In genomic region chr15:77737238-77738037, GRCh38 we compare ENCODE assay signal across 1 cellular context.
A peak's percentile ranks its signal among the peaks of the same experiment; 100 is the strongest.
TF ChIP-seq lines count a peak whose summit lies in the region.

No MANE protein-coding gene starts in this region.

TF ChIP-seq in K562, 482 proteins besides CTCF, POLR2A, EP300 and RAD21 (continued from another document and continues in another):
- TF ChIP-seq, protein P1, sequence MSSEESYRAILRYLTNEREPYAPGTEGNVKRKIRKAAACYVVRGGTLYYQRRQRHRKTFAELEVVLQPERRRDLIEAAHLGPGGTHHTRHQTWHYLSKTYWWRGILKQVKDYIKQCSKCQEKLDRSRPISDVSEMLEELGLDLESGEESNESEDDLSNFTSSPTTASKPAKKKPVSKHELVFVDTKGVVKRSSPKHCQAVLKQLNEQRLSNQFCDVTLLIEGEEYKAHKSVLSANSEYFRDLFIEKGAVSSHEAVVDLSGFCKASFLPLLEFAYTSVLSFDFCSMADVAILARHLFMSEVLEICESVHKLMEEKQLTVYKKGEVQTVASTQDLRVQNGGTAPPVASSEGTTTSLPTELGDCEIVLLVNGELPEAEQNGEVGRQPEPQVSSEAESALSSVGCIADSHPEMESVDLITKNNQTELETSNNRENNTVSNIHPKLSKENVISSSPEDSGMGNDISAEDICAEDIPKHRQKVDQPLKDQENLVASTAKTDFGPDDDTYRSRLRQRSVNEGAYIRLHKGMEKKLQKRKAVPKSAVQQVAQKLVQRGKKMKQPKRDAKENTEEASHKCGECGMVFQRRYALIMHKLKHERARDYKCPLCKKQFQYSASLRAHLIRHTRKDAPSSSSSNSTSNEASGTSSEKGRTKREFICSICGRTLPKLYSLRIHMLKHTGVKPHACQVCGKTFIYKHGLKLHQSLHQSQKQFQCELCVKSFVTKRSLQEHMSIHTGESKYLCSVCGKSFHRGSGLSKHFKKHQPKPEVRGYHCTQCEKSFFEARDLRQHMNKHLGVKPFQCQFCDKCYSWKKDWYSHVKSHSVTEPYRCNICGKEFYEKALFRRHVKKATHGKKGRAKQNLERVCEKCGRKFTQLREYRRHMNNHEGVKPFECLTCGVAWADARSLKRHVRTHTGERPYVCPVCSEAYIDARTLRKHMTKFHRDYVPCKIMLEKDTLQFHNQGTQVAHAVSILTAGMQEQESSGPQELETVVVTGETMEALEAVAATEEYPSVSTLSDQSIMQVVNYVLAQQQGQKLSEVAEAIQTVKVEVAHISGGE (CRISPR knock-in tag; IDR thresholded peaks at IDR 0.05) = peak in 1 of 3 experiments; percentile 88; a peak in 2 of 6 replicates
- TF ChIP-seq HDAC1 (IDR thresholded peaks at IDR 0.05) = peak; percentile 87 to 94; a peak in 3 of 4 replicates
- 0 out of 2 replicates have a peak, but pooled peaks have one; percentile 4 for TF ChIP-seq OTX1 (CRISPR knock-in tag; IDR thresholded peaks at IDR 0.05)
- no peak for TF ChIP-seq ZNF586 (CRISPR knock-in tag; conservative IDR thresholded peaks at IDR 0.05)
- peak; percentile 99 for TF ChIP-seq HINFP (tag; conservative IDR thresholded peaks at IDR 0.05; ENCODE audit: low read depth)
- TF ChIP-seq ZNF316 (IDR thresholded peaks at IDR 0.05) = 0 out of 2 replicates have a peak, but pooled peaks have one; percentile 8
- no peak for TF ChIP-seq RBM22 (IDR thresholded peaks at IDR 0.05; ENCODE audit: low read depth, low read length, poor library complexity, severe bottlenecking)
- peak; percentile 88 for TF ChIP-seq BRD9 (IDR thresholded peaks at IDR 0.05; ENCODE audit: low read depth, partially characterized antibody)
- TF ChIP-seq, protein P2, sequence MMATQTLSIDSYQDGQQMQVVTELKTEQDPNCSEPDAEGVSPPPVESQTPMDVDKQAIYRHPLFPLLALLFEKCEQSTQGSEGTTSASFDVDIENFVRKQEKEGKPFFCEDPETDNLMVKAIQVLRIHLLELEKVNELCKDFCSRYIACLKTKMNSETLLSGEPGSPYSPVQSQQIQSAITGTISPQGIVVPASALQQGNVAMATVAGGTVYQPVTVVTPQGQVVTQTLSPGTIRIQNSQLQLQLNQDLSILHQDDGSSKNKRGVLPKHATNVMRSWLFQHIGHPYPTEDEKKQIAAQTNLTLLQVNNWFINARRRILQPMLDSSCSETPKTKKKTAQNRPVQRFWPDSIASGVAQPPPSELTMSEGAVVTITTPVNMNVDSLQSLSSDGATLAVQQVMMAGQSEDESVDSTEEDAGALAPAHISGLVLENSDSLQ (IDR thresholded peaks at IDR 0.05) = peak; percentile 77
- no peak for TF ChIP-seq BACH1 (tag; IDR thresholded peaks at IDR 0.05)
- no peak for TF ChIP-seq SREBF2 (CRISPR knock-in tag; IDR thresholded peaks at IDR 0.05)
- TF ChIP-seq SIN3A (IDR thresholded peaks at IDR 0.05; ENCODE audit: borderline replicate concordance in 2 of 2, control insufficient read depth in 1 of 2, low read depth in 2 of 2, low read length in 2 of 2) = no peak
- no peak for TF ChIP-seq ELK3 (CRISPR knock-in tag; IDR thresholded peaks at IDR 0.05)
- TF ChIP-seq ZNF644 (tag; IDR thresholded peaks at IDR 0.05; ENCODE audit: low read depth) = peak; percentile 61; the same call in 1 of the 2 replicates
- no peak for TF ChIP-seq CBX8 (IDR thresholded peaks at IDR 0.05; ENCODE audit: borderline replicate concordance, extremely low read depth, low read depth, low read length, poor library complexity, severe bottlenecking)
- TF ChIP-seq, protein P3, sequence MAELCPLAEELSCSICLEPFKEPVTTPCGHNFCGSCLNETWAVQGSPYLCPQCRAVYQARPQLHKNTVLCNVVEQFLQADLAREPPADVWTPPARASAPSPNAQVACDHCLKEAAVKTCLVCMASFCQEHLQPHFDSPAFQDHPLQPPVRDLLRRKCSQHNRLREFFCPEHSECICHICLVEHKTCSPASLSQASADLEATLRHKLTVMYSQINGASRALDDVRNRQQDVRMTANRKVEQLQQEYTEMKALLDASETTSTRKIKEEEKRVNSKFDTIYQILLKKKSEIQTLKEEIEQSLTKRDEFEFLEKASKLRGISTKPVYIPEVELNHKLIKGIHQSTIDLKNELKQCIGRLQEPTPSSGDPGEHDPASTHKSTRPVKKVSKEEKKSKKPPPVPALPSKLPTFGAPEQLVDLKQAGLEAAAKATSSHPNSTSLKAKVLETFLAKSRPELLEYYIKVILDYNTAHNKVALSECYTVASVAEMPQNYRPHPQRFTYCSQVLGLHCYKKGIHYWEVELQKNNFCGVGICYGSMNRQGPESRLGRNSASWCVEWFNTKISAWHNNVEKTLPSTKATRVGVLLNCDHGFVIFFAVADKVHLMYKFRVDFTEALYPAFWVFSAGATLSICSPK (IDR thresholded peaks at IDR 0.05; ENCODE audit: borderline replicate concordance) = peak; percentile 21; the same call in 1 of the 2 replicates
- TF ChIP-seq FOXK1 (CRISPR knock-in tag; IDR thresholded peaks at IDR 0.05; ENCODE audit: borderline replicate concordance) = no peak
- peak; percentile 95 for TF ChIP-seq SMARCA4 (IDR thresholded peaks at IDR 0.05)
- peak; percentile 73 for TF ChIP-seq PHF20 (IDR thresholded peaks at IDR 0.05; ENCODE audit: partially characterized antibody)
- TF ChIP-seq ETV6 (IDR thresholded peaks at IDR 0.05; ENCODE audit: borderline replicate concordance in 1 of 2, low read depth in 2 of 2, low read length in 1 of 2) = peak in 1 of 2 experiments; percentile 34; a peak in 1 of 4 replicates
- TF ChIP-seq ETV6 (CRISPR knock-in tag; IDR thresholded peaks at IDR 0.05; ENCODE audit: borderline replicate concordance) = no peak
- no peak for TF ChIP-seq STAG1 (CRISPR knock-in tag; IDR thresholded peaks at IDR 0.05; ENCODE audit: borderline replicate concordance)
- TF ChIP-seq, protein P4, sequence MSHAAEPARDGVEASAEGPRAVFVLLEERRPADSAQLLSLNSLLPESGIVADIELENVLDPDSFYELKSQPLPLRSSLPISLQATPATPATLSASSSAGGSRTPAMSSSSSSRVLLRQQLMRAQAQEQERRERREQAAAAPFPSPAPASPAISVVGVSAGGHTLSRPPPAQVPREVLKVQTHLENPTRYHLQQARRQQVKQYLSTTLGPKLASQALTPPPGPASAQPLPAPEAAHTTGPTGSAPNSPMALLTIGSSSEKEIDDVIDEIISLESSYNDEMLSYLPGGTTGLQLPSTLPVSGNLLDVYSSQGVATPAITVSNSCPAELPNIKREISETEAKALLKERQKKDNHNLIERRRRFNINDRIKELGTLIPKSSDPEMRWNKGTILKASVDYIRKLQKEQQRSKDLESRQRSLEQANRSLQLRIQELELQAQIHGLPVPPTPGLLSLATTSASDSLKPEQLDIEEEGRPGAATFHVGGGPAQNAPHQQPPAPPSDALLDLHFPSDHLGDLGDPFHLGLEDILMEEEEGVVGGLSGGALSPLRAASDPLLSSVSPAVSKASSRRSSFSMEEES (CRISPR knock-in tag; IDR thresholded peaks at IDR 0.05) = no peak; the same call in 1 of the 2 replicates
- TF ChIP-seq SIRT6 (IDR thresholded peaks at IDR 0.05; ENCODE audit: low read depth, low read length) = no peak
- TF ChIP-seq CSDE1 (IDR thresholded peaks at IDR 0.05) = no peak
- TF ChIP-seq NR2C1 (IDR thresholded peaks at IDR 0.05) = peak; percentile 55; the same call in 1 of the 2 replicates
- peak; percentile 12; the same call in 1 of the 2 replicates for TF ChIP-seq NR2C1 (tag; IDR thresholded peaks at IDR 0.05)
- peak; percentile 90 for TF ChIP-seq MTA1 (IDR thresholded peaks at IDR 0.05; ENCODE audit: borderline replicate concordance)
- no peak for TF ChIP-seq SRSF3 (IDR thresholded peaks at IDR 0.05; ENCODE audit: insufficient read depth, low read length)
- TF ChIP-seq NFIC (IDR thresholded peaks at IDR 0.05) = peak; percentile 89
- peak; percentile 41; the same call in 1 of the 2 replicates for TF ChIP-seq ATF7 (IDR thresholded peaks at IDR 0.05)
- peak; percentile 74; the same call in 1 of the 2 replicates for TF ChIP-seq ELF4 (CRISPR knock-in tag; IDR thresholded peaks at IDR 0.05)
- TF ChIP-seq DLX4 (CRISPR knock-in tag; IDR thresholded peaks at IDR 0.05) = no peak
- no peak for TF ChIP-seq ZNF512 (tag; IDR thresholded peaks at IDR 0.05)
- no peak for TF ChIP-seq ZNF384 (IDR thresholded peaks at IDR 0.05; ENCODE audit: low read depth, low read length)
- TF ChIP-seq, protein P5, sequence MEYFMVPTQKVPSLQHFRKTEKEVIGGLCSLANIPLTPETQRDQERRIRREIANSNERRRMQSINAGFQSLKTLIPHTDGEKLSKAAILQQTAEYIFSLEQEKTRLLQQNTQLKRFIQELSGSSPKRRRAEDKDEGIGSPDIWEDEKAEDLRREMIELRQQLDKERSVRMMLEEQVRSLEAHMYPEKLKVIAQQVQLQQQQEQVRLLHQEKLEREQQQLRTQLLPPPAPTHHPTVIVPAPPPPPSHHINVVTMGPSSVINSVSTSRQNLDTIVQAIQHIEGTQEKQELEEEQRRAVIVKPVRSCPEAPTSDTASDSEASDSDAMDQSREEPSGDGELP (CRISPR knock-in tag; IDR thresholded peaks at IDR 0.05; ENCODE audit: borderline replicate concordance) = peak; percentile 75; the same call in 1 of the 2 replicates
- peak; percentile 82 for TF ChIP-seq GATA2 (CRISPR knock-in tag; IDR thresholded peaks at IDR 0.05)
- no peak; the same call in 1 of the 2 replicates for TF ChIP-seq LARP7 (IDR thresholded peaks at IDR 0.05)
- no peak for TF ChIP-seq CBX5 (IDR thresholded peaks at IDR 0.05; ENCODE audit: borderline replicate concordance, low read depth)
- TF ChIP-seq GABPB1 (CRISPR knock-in tag; IDR thresholded peaks at IDR 0.05) = peak; percentile 55; the same call in 1 of the 2 replicates
- TF ChIP-seq TRIM28 (IDR thresholded peaks at IDR 0.05) = peak; percentile 27; the same call in 1 of the 2 replicates
- TF ChIP-seq PTBP1 (IDR thresholded peaks at IDR 0.05; ENCODE audit: low read depth, low read length) = peak; percentile 79
- TF ChIP-seq, protein P6, sequence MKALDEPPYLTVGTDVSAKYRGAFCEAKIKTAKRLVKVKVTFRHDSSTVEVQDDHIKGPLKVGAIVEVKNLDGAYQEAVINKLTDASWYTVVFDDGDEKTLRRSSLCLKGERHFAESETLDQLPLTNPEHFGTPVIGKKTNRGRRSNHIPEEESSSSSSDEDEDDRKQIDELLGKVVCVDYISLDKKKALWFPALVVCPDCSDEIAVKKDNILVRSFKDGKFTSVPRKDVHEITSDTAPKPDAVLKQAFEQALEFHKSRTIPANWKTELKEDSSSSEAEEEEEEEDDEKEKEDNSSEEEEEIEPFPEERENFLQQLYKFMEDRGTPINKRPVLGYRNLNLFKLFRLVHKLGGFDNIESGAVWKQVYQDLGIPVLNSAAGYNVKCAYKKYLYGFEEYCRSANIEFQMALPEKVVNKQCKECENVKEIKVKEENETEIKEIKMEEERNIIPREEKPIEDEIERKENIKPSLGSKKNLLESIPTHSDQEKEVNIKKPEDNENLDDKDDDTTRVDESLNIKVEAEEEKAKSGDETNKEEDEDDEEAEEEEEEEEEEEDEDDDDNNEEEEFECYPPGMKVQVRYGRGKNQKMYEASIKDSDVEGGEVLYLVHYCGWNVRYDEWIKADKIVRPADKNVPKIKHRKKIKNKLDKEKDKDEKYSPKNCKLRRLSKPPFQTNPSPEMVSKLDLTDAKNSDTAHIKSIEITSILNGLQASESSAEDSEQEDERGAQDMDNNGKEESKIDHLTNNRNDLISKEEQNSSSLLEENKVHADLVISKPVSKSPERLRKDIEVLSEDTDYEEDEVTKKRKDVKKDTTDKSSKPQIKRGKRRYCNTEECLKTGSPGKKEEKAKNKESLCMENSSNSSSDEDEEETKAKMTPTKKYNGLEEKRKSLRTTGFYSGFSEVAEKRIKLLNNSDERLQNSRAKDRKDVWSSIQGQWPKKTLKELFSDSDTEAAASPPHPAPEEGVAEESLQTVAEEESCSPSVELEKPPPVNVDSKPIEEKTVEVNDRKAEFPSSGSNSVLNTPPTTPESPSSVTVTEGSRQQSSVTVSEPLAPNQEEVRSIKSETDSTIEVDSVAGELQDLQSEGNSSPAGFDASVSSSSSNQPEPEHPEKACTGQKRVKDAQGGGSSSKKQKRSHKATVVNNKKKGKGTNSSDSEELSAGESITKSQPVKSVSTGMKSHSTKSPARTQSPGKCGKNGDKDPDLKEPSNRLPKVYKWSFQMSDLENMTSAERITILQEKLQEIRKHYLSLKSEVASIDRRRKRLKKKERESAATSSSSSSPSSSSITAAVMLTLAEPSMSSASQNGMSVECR (CRISPR knock-in tag; IDR thresholded peaks at IDR 0.05) = 0 out of 2 replicates have a peak, but pooled peaks have one; percentile 40
- peak; percentile 82 for TF ChIP-seq CCNT2 (IDR thresholded peaks at IDR 0.05; ENCODE audit: borderline replicate concordance, extremely low read depth, insufficient read length, low read depth, low read length)
- TF ChIP-seq PHB2 (IDR thresholded peaks at IDR 0.05; ENCODE audit: low read depth) = peak; percentile 88
- peak; percentile 26; the same call in 1 of the 2 replicates for TF ChIP-seq NFRKB (IDR thresholded peaks at IDR 0.05; ENCODE audit: low read depth)
